ENCODE assay signal across 23 cellular contexts in the genomic region with DNA sequence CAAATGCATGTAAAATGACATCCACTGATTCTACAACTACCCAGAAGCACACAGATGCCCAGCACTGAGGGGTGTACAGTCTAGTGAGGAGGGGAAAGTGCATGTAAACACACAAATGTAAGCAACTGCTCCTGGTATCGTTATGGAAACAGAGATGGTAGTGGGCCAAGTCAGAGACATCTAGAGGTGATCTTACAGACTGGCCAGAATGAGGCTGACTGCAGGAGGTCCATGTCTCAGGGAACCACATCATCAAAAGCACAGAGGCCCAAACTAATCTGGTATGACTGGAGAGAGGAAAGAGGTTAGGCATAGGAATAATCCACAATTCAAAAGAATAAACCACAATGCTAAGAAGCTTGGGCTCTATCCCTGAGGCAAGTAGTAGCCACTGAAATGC.
DNase-seq lines count a peak whose midpoint lies in the region; ATAC-seq, FAIRE-seq and TF ChIP-seq lines count a peak whose summit lies in the region.
"Had no signal": no experiment of that assay in that cellular context is flagged by ENCODE, and none has a peak within 500 bp of the region (broad histone marks: within the 10 kb centered on the region; RNA-seq: fewer than 3 reads in every experiment).

No MANE protein-coding gene starts in this region.

- H3K9me3 ChIP-seq in CD4-positive, alpha-beta memory T cell (ENCODE audit: control insufficient read depth in 1 of 2, low read length in 2 of 2) = no peaks in the 10 kb centered on the region
- no peaks in the 10 kb centered on the region for H3K9me3 ChIP-seq in small intestine (ENCODE audit: control insufficient read depth, low read depth)
- H3K9me3 ChIP-seq: BLaER1, SK-N-SH had no signal

- peak overlapping the region in 4 of 7 donors; percentile 3 to 65 (median 22) for H3K27ac Mint-ChIP-seq in CD4-positive, alpha-beta memory T cell
- peak overlapping the region; percentile 10 for H3K27ac Mint-ChIP-seq in stimulated activated memory B cell treated with anti-CD40 and anti-IgM and Interleukin-4, amounts not matched to agents 10 μg/mL and 1 μg/mL and 100 μg/mL, for 72 hours

- H3K27me3 ChIP-seq in CD4-positive, alpha-beta memory T cell (ENCODE audit: insufficient read depth, low read length) = no peaks in the 10 kb centered on the region
- H3K27me3 ChIP-seq in small intestine (ENCODE audit: control insufficient read depth in 2 of 2, insufficient read depth in 2 of 2, low read length in 2 of 2) = no peaks in the 10 kb centered on the region
- H3K27me3 ChIP-seq: BLaER1 had no signal

- H3K27me3 Mint-ChIP-seq in CD4-positive, alpha-beta memory T cell = no peaks in the 10 kb centered on the region
- H3K27me3 Mint-ChIP-seq in stimulated activated memory B cell treated with anti-CD40 and anti-IgM and Interleukin-4, amounts not matched to agents 10 μg/mL and 1 μg/mL and 100 μg/mL, for 72 hours = no peaks in the 10 kb centered on the region

- intact Hi-C loops in CD4-positive, alpha-beta memory T cell (cut with micrococcal nuclease) = no loop called here

- H3K4me3 ChIP-seq in CD4-positive, alpha-beta memory T cell (ENCODE audit: low read length in 2 of 2) = no peak overlapping the region
- no peak overlapping the region for H3K4me3 ChIP-seq in small intestine (ENCODE audit: low read depth in 1 of 2, low read length in 2 of 2)
- H3K4me3 ChIP-seq: BLaER1 had no signal

- H3K4me1 ChIP-seq in CD4-positive, alpha-beta memory T cell (ENCODE audit: insufficient read depth, low read length) = peaks cover 48% of the 10 kb centered on the region
- H3K4me1 ChIP-seq in small intestine (ENCODE audit: control insufficient read depth in 2 of 2, insufficient read depth in 1 of 2, low read depth in 1 of 2, low read length in 1 of 2) = peaks cover 0 to 3% of the 10 kb centered on the region in 2 donors

- CTCF ChIA-PET in CD4-positive, alpha-beta memory T cell (lab: Charles Lee; ENCODE audit: partially characterized antibody) = no interaction called here
- CTCF ChIA-PET in HEK293T (lab: Yijun Ruan, JAX) = no interaction called here

- FAIRE-seq in small intestine (lab: Jason Lieb, UNC) = no peak
- FAIRE-seq: D721Med, GM19239, HepG2 had no signal

- H3K4me3 Mint-ChIP-seq in CD4-positive, alpha-beta memory T cell = no peak overlapping the region
- H3K4me3 Mint-ChIP-seq in stimulated activated memory B cell treated with anti-CD40 and anti-IgM and Interleukin-4, amounts not matched to agents 10 μg/mL and 1 μg/mL and 100 μg/mL, for 72 hours = no peak overlapping the region

- no peak overlapping the region for H3K27ac ChIP-seq in CD4-positive, alpha-beta memory T cell (ENCODE audit: low read depth, low read length)
- H3K27ac ChIP-seq in small intestine (ENCODE audit: low read depth in 1 of 2, low read length in 1 of 2) = no peak overlapping the region
- H3K27ac ChIP-seq: BLaER1 had no signal

- WGBS in small intestine, 3 donors = 80 to 91% (median 86%) methylated on average over 1 of the region's 1 CpG

- peaks cover 55 to 89% (median 71%) of the 10 kb centered on the region in 4 donors for H3K4me1 Mint-ChIP-seq in CD4-positive, alpha-beta memory T cell
- H3K4me1 Mint-ChIP-seq in stimulated activated memory B cell treated with anti-CD40 and anti-IgM and Interleukin-4, amounts not matched to agents 10 μg/mL and 1 μg/mL and 100 μg/mL, for 72 hours = peaks cover 94% of the 10 kb centered on the region

- POLR2A ChIA-PET in CD4-positive, alpha-beta memory T cell (lab: Charles Lee; ENCODE audit: partially characterized antibody) = no interaction called here
- POLR2A ChIA-PET in HEK293T (lab: Yijun Ruan, JAX) = no interaction called here

- no peaks in the 10 kb centered on the region for H3K36me3 Mint-ChIP-seq in CD4-positive, alpha-beta memory T cell
- peaks cover 13% of the 10 kb centered on the region for H3K36me3 Mint-ChIP-seq in stimulated activated memory B cell treated with anti-CD40 and anti-IgM and Interleukin-4, amounts not matched to agents 10 μg/mL and 1 μg/mL and 100 μg/mL, for 72 hours

- DNase-seq in CD4-positive, alpha-beta memory T cell = no peak
- DNase-seq in NCI-H69 (lab: John Stamatoyannopoulos, UW) = peak; percentile 19
- no peak for DNase-seq in left lobe of liver (ENCODE audit: low spot score)
- no peak for DNase-seq in small intestine
- no peak for DNase-seq in HEK293T (ENCODE audit: extremely low spot score)
- DNase-seq: DMS53, GF-D8, KBM-7, NCI-H1092, NCI-H1436 treated with DMSO at 0.1 percent for 48 hours, NCI-H1930, NCI-H2227 treated with DMSO at 0.1 percent for 48 hours, NCI-H510A, NCI-H82, SIG-M5, SK-N-SH had no signal

- H3K9me3 Mint-ChIP-seq in CD4-positive, alpha-beta memory T cell = peaks cover 0 to 2% (median 0%) of the 10 kb centered on the region in 8 donors
- peaks cover 3% of the 10 kb centered on the region for H3K9me3 Mint-ChIP-seq in stimulated activated memory B cell treated with anti-CD40 and anti-IgM and Interleukin-4, amounts not matched to agents 10 μg/mL and 1 μg/mL and 100 μg/mL, for 72 hours

- no peaks in the 10 kb centered on the region for H3K36me3 ChIP-seq in CD4-positive, alpha-beta memory T cell (ENCODE audit: insufficient read depth, low read length)
- H3K36me3 ChIP-seq in small intestine (ENCODE audit: control insufficient read depth in 2 of 2, insufficient read depth in 2 of 2, low read length in 2 of 2) = no peaks in the 10 kb centered on the region
- H3K36me3 ChIP-seq: BLaER1 had no signal

- peak; percentile 31 for ATAC-seq in left lobe of liver
- no peak for ATAC-seq in stimulated activated memory B cell treated with anti-CD40 and anti-IgM and Interleukin-4, amounts not matched to agents 10 μg/mL and 1 μg/mL and 100 μg/mL, for 72 hours
- ATAC-seq in HG02571 (IDR thresholded peaks at IDR 0.05; ENCODE audit: unreplicated experiment) = no peak
- ATAC-seq: HepG2, Panc1 had no signal

TF ChIP-seq in HEK293T, 16 proteins besides CTCF, POLR2A, EP300 and RAD21:
- TF ChIP-seq L3MBTL2 (conservative IDR thresholded peaks at IDR 0.05) = no peak
- no peak for TF ChIP-seq FOXK2 (IDR thresholded peaks at IDR 0.05)
- TF ChIP-seq ARNT (IDR thresholded peaks at IDR 0.05) = no peak
- no peak for TF ChIP-seq BHLHE40 (IDR thresholded peaks at IDR 0.05; ENCODE audit: borderline replicate concordance)
- TF ChIP-seq FOXA1 (IDR thresholded peaks at IDR 0.05) = no peak
- TF ChIP-seq SUZ12 (IDR thresholded peaks at IDR 0.05) = no peak
- TF ChIP-seq, protein P1, sequence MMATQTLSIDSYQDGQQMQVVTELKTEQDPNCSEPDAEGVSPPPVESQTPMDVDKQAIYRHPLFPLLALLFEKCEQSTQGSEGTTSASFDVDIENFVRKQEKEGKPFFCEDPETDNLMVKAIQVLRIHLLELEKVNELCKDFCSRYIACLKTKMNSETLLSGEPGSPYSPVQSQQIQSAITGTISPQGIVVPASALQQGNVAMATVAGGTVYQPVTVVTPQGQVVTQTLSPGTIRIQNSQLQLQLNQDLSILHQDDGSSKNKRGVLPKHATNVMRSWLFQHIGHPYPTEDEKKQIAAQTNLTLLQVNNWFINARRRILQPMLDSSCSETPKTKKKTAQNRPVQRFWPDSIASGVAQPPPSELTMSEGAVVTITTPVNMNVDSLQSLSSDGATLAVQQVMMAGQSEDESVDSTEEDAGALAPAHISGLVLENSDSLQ (IDR thresholded peaks at IDR 0.05) = no peak
- TF ChIP-seq ZNF384 (IDR thresholded peaks at IDR 0.05) = no peak
